In the genomic region with DNA sequence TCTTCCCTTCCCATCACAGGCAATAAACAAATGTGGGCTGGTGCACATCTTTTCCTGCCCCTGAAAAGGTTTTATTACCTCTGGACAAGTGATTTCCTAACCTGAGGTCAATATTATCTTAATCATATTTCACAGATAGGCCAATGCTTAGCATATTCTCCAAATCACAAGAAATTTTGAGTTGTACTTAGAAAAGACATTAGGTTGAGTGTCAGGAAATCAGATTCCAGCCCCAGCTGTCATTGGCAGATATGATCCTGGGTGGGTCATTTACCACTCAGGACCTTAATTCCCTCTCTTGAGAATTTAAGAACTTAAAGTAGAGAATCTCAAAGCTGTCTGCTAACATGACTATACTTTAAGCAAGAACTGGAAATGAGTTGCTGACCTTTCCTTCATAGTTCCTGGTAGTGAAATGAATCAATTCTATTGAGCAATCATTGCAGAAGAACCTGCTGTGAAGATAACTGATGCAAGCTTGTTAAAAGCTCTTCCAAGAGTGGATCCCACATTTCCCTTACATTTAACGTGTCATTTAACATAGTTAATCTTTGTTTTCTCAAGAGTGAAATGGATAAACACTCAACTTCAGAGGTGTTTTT, we compare ENCODE assay signal across 13 cellular contexts. TPM values are rescaled to one million over a fixed set of nuclear protein-coding genes. Genes with fewer than 3 reads are reported as not detected.
DNase-seq lines count a peak whose midpoint lies in the region; ATAC-seq lines count a peak whose summit lies in the region.
"Had no signal": no experiment of that assay in that cellular context is flagged by ENCODE, and none has a peak within 500 bp of the region (broad histone marks: within the 10 kb centered on the region; RNA-seq: fewer than 3 reads in every experiment).

No MANE protein-coding gene starts in this region.

- peaks cover 0 to 11% of the 10 kb centered on the region in 2 experiments for H3K27me3 ChIP-seq in mesenchymal stem cell (ENCODE audit: control insufficient read depth in 1 of 2, insufficient read depth in 1 of 2, low read length in 2 of 2)
- H3K27me3 ChIP-seq: tibial nerve had no signal

- DNase-seq in EH (ENCODE audit: low read depth) (peak; percentile 8), mesenchymal stem cell (no peak), NCI-H187 (lab: John Stamatoyannopoulos, UW) (no peak), NCI-H1092 treated with DMSO at 0.1 percent for 48 hours (lab: John Stamatoyannopoulos, UW) (no peak), KG1 (lab: John Stamatoyannopoulos, UW) (no peak)
- DNase-seq: activated CD8-positive, alpha-beta memory T cell treated with anti-CD3 and anti-CD28 coated beads, Interleukin-2, amount 50 U/mL, for 48 hours; NCI-H748 treated with DMSO at 0.1 percent for 48 hours had no signal

- H3K9ac ChIP-seq in mesenchymal stem cell (ENCODE audit: low read length), result peak overlapping the region; percentile 22

- H3K36me3 ChIP-seq in mesenchymal stem cell (ENCODE audit: control insufficient read depth in 1 of 2, insufficient read depth in 2 of 2, low read depth in 1 of 2, low read length in 2 of 2), result no peaks in the 10 kb centered on the region
- H3K36me3 ChIP-seq: prostate gland, tibial nerve had no signal

- H3K4me2 ChIP-seq in mesenchymal stem cell (ENCODE audit: low read length, poor library complexity, severe bottlenecking), result no peak overlapping the region

- 12 to 32% (median 21%) methylated on average over 1 of the region's 1 CpG for WGBS in adipose tissue, 3 donors
- no CpG with 5 or more reads among the region's 1 CpG for WGBS in mesenchymal stem cell

- H3K23ac ChIP-seq in mesenchymal stem cell (ENCODE audit: low read length in 2 of 2), result no peak overlapping the region

- no peak overlapping the region for H3K4ac ChIP-seq in mesenchymal stem cell (ENCODE audit: low read depth in 1 of 2, low read length in 2 of 2)

- H3K9me3 ChIP-seq in mesenchymal stem cell (ENCODE audit: control insufficient read depth, low read length), result no peaks in the 10 kb centered on the region
- H3K9me3 ChIP-seq: prostate gland, tibial nerve had no signal

- no peak overlapping the region for H2BK5ac ChIP-seq in mesenchymal stem cell (ENCODE audit: low read depth, low read length, poor library complexity, severe bottlenecking)

- H3K18ac ChIP-seq in mesenchymal stem cell (ENCODE audit: low read depth in 1 of 2, low read length in 2 of 2), result no peak overlapping the region

- peak; percentile 44 for ATAC-seq in HG02852 (IDR thresholded peaks at IDR 0.05; ENCODE audit: unreplicated experiment)
- no peak for ATAC-seq in HG03520 (IDR thresholded peaks at IDR 0.05; ENCODE audit: unreplicated experiment)

- no peak overlapping the region for H3K14ac ChIP-seq in mesenchymal stem cell (ENCODE audit: low read length in 2 of 2)

- H2AFZ ChIP-seq in mesenchymal stem cell (ENCODE audit: low read depth, low read length), result no peak overlapping the region

- H2BK120ac ChIP-seq in mesenchymal stem cell (ENCODE audit: low read depth, low read length), result no peak overlapping the region

- H2BK15ac ChIP-seq in mesenchymal stem cell (ENCODE audit: low read depth, poor library complexity, severe bottlenecking), result no peak overlapping the region

- H2BK12ac ChIP-seq in mesenchymal stem cell (ENCODE audit: low read length in 2 of 2), result no peak overlapping the region

- H2AK5ac ChIP-seq in mesenchymal stem cell (ENCODE audit: low read length, severe bottlenecking), result no peak overlapping the region

- no peaks in the 10 kb centered on the region for H3K4me1 ChIP-seq in mesenchymal stem cell (ENCODE audit: control insufficient read depth, insufficient read depth, low read depth, low read length)
- H3K4me1 ChIP-seq: prostate gland had no signal

- no peak overlapping the region for H3K4me3 ChIP-seq in mesenchymal stem cell (ENCODE audit: insufficient read depth in 1 of 2, low read depth in 1 of 2, low read length in 2 of 2)
- H3K4me3 ChIP-seq: lung, prostate gland, tibial nerve had no signal

- peak overlapping the region; percentile 42 for H3K27ac ChIP-seq in adipose tissue (ENCODE audit: low read depth, low read length)
- no peak overlapping the region for H3K27ac ChIP-seq in mesenchymal stem cell (ENCODE audit: low read length, poor library complexity, severe bottlenecking)
- H3K27ac ChIP-seq: prostate gland, tibial nerve had no signal

- no peaks in the 10 kb centered on the region for H3K79me1 ChIP-seq in mesenchymal stem cell (replicated peaks; ENCODE audit: low read length, poor library complexity, severe bottlenecking)

- H4K8ac ChIP-seq in mesenchymal stem cell (ENCODE audit: low read length), result no peak overlapping the region

- no peak overlapping the region for H4K91ac ChIP-seq in mesenchymal stem cell (ENCODE audit: low read length)

RNA-seq across cellular contexts. Expression of a gene that starts 46.4 kb away (rescaled TPM):
- under 1 TPM in 2 of 3 donors, not detected in 1; 0.20 to 0.22 TPM for polyA plus RNA-seq in adipose tissue
- not detected for polyA plus RNA-seq in mesenchymal stem cell (2013, experiment 1 of 2)
- not detected for polyA plus RNA-seq in mesenchymal stem cell (2013, experiment 2 of 2)
